Comparison of ENCODE assay signal across 7 cellular contexts in the genomic region with DNA sequence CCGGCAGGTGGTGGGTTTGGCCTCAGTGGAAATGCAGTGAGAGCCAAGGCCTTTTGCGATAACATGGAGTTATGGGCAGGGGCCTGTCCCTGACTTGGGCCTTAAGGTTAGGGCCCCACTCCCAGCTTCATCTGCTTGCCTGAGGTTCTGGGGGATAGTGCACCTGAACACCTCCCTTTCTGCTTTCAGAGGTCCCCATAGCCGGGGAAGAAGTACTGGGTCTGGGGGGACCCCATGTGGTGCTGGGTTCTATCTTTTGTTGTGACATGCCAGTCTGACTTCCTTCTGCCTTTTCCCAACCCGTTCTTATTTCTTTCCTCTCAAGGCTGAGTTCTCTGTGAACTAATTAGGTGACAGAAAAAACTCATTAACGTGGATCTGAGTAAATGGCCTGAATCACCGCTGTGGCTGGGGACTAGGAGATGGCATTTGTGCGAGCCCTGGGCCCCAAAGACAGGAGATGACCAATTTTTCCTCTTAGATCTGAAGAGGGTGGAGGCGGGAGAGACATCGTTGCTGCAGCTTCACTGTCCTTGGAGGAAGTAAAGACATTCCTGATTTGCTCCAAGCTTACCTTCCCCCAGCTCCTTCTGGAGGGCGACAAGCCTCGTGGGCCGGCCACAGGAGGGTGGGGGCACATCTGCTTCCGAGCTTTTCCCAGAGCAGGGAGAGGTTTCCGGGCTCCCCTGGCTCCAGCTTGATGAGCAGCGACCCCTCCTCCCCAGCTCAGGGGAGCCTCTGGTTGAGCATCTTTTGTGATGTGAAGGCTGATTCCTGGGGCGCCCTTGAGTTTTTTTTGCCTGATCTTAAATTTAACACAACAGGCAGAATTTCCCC. TPM values are rescaled to one million over a fixed set of nuclear protein-coding genes. Genes with fewer than 3 reads are reported as not detected.
A peak's percentile ranks its signal among the peaks of the same experiment; 100 is the strongest.
DNase-seq lines count a peak whose midpoint lies in the region; ATAC-seq and TF ChIP-seq lines count a peak whose summit lies in the region.

No MANE protein-coding gene starts in this region.

- no peaks in the 10 kb centered on the region for H3K36me3 ChIP-seq in GM23248 (ENCODE audit: low read depth)
- peaks cover 17% of the 10 kb centered on the region for H3K36me3 ChIP-seq in SJCRH30
- H3K36me3 ChIP-seq in fibroblast of lung (ENCODE audit: control insufficient read depth, insufficient read depth, low read length) = no peaks in the 10 kb centered on the region
- H3K36me3 ChIP-seq in psoas muscle (ENCODE audit: insufficient read depth in 1 of 2, low read depth in 1 of 2) = peaks cover 0 to 8% of the 10 kb centered on the region in 2 donors

- WGBS in GM23248 (ENCODE audit: low coverage in 1 of 2, low lambda C conversion rate in 2 of 2, missing lambda C conversion rate in 2 of 2), 2 experiments = 5 to 9% methylated on average over 16 of the region's 16 CpGs
- 50 to 64% (median 54%) methylated on average over 16 of the region's 16 CpGs for WGBS in psoas muscle, 3 donors

- H3K9me2 ChIP-seq in GM23248 (ENCODE audit: insufficient read depth) = no peaks in the 10 kb centered on the region

- H3K27me3 ChIP-seq in GM23248 (replicated peaks; ENCODE audit: insufficient read depth) (no peaks in the 10 kb centered on the region), SJCRH30 (no peaks in the 10 kb centered on the region), fibroblast of lung (ENCODE audit: control insufficient read depth, insufficient read depth, low read length) (no peaks in the 10 kb centered on the region), psoas muscle (ENCODE audit: insufficient read depth in 3 of 3, low read length in 2 of 3) (no peaks in the 10 kb centered on the region)

- in situ Hi-C loops in GM23248 (cut with MboI) = no loop called here

- H3K4me3 ChIP-seq in GM23248 = peak overlapping the region; percentile 87
- H3K4me3 ChIP-seq in SJCRH30 = peak overlapping the region; percentile 96
- peak overlapping the region; percentile 61 to 96 (median 81) for H3K4me3 ChIP-seq in fibroblast of lung (replicated peaks in 1 of 4; ENCODE audit: control extremely low read depth in 1 of 4, insufficient read depth in 1 of 4, low read depth in 3 of 4, low read length in 4 of 4)
- H3K4me3 ChIP-seq in psoas muscle = peak overlapping the region; percentile 86

- H3K27ac ChIP-seq in GM23248 = peak overlapping the region; percentile 95
- H3K27ac ChIP-seq in SJCRH30 = peak overlapping the region; percentile 66
- H3K27ac ChIP-seq in fibroblast of lung (ENCODE audit: insufficient read depth, low read length) = peak overlapping the region; percentile 88
- peak overlapping the region; percentile 84 for H3K27ac ChIP-seq in psoas muscle

- peak overlapping the region; percentile 92 for H3K9ac ChIP-seq in GM23248
- peak overlapping the region; percentile 83 for H3K9ac ChIP-seq in fibroblast of lung (ENCODE audit: insufficient read depth, low read length)

- H3F3A ChIP-seq in GM23248 (ENCODE audit: insufficient read depth) = peaks cover 37% of the 10 kb centered on the region

- intact Hi-C loops in psoas muscle (cut with DNase I) = loop anchor here in 1 of 2 donors (2.0 kb wide), 1 partner anchor 23 kb away; no protein-coding TSS in a partner anchor

- TF ChIP-seq CTCF in fibroblast of lung (conservative IDR thresholded peaks at IDR 0.05 in 1 of 2, IDR thresholded peaks at IDR 0.05 in 1 of 2; ENCODE audit: low read depth in 1 of 2, low read length in 2 of 2) (no peak), psoas muscle (IDR thresholded peaks at IDR 0.05) (no peak)

- H3K4me2 ChIP-seq in GM23248 (ENCODE audit: unreplicated experiment) (peak overlapping the region; percentile 94), fibroblast of lung (ENCODE audit: extremely low read depth, insufficient read depth, low read length) (peak overlapping the region; percentile 96)

- H3K9me3 ChIP-seq in GM23248 (ENCODE audit: low read depth) = no peaks in the 10 kb centered on the region
- no peaks in the 10 kb centered on the region for H3K9me3 ChIP-seq in SJCRH30 (replicated peaks)
- H3K9me3 ChIP-seq in fibroblast of lung (ENCODE audit: control insufficient read depth, insufficient read depth, low read depth, low read length) = no peaks in the 10 kb centered on the region
- H3K9me3 ChIP-seq in psoas muscle = no peaks in the 10 kb centered on the region

- H4K20me1 ChIP-seq in GM23248 (ENCODE audit: insufficient read depth) = no peaks in the 10 kb centered on the region; the same call in 1 of the 2 replicates
- H4K20me1 ChIP-seq in fibroblast of lung (ENCODE audit: control insufficient read depth, extremely low read depth, insufficient read depth, low read length) = no peaks in the 10 kb centered on the region

- ATAC-seq in psoas muscle (no peak), GM19455 (IDR thresholded peaks at IDR 0.05; ENCODE audit: unreplicated experiment) (no peak)

- DNase-seq in GM23248 (peak; percentile 75), SJCRH30 (peak in 1 of 2 experiments; percentile 24), fibroblast of lung (ENCODE audit: low read depth in 2 of 2) (peak; percentile 17 to 42), psoas muscle (peak in 1 of 2 donors; percentile 25), NCI-H1092 treated with DMSO at 0.1 percent for 48 hours (lab: John Stamatoyannopoulos, UW) (no peak), GM19238 (ENCODE audit: insufficient read length, low spot score) (no peak)

- H3K4me1 ChIP-seq in GM23248 (ENCODE audit: insufficient read depth) = peaks cover 23% of the 10 kb centered on the region
- peaks cover 31% of the 10 kb centered on the region for H3K4me1 ChIP-seq in SJCRH30
- H3K4me1 ChIP-seq in fibroblast of lung (ENCODE audit: control insufficient read depth, extremely low read depth, insufficient read depth, low read length) = peaks cover 21% of the 10 kb centered on the region
- H3K4me1 ChIP-seq in psoas muscle = peaks cover 30% of the 10 kb centered on the region

- H2AFZ ChIP-seq in GM23248 (peak overlapping the region; percentile 57), fibroblast of lung (ENCODE audit: low read length) (no peak overlapping the region)

- peaks cover 63% of the 10 kb centered on the region for H3K79me2 ChIP-seq in GM23248 (ENCODE audit: insufficient read depth)
- H3K79me2 ChIP-seq in fibroblast of lung (ENCODE audit: control insufficient read depth, insufficient read depth, low read length) = peaks cover 63% of the 10 kb centered on the region

RNA-seq across cellular contexts. Expression of a gene that starts 2.0 kb away (rescaled TPM):
- 37.8 and 43.3 TPM in 2 replicates for total RNA-seq in GM23248 (2014; rRNA removed; shearing (Covaris generic))
- polyA plus RNA-seq in GM23248 (2016; fragmentation: Nextera tagmentation; extraction: Ambion mirVana) = 10.3 and 10.5 TPM in 2 replicates
- 59.7 and 62.9 TPM in 2 replicates for total RNA-seq in SJCRH30 (2014; rRNA removed; shearing (Covaris generic))
- 34.2 and 44.9 TPM in 2 replicates for total RNA-seq in fibroblast of lung
- 32.9 and 33.5 TPM in 2 replicates for polyA plus RNA-seq in fibroblast of lung
- 38.7 and 42.1 TPM in 2 replicates for polyA plus RNA-seq in fibroblast of lung (2012)
- polyA minus RNA-seq in fibroblast of lung (ENCODE audit: low replicate concordance) = 84.7 and 88.4 TPM in 2 replicates
- 10 to 100 TPM; 39.3 to 52.2 (median 51.4) TPM for total RNA-seq in psoas muscle
- polyA plus RNA-seq in psoas muscle = 10 to 100 TPM; 38.4 to 75.3 (median 44.7) TPM

RNA-seq across cellular contexts. Expression of a gene that starts 4.9 kb away (rescaled TPM):
- total RNA-seq in GM23248 (2014; rRNA removed; shearing (Covaris generic)) = 33.6 and 43.3 TPM in 2 replicates
- 19.9 and 20.4 TPM in 2 replicates for polyA plus RNA-seq in GM23248 (2016; fragmentation: Nextera tagmentation; extraction: Ambion mirVana)
- total RNA-seq in SJCRH30 (2014; rRNA removed; shearing (Covaris generic)) = 43.5 and 44.2 TPM in 2 replicates
- total RNA-seq in fibroblast of lung = 14.1 and 20.3 TPM in 2 replicates
- 11.9 and 17.1 TPM in 2 replicates for polyA plus RNA-seq in fibroblast of lung
- 28.8 and 39.7 TPM in 2 replicates for polyA plus RNA-seq in fibroblast of lung (2012)
- 4.3 and 4.5 TPM in 2 replicates for polyA minus RNA-seq in fibroblast of lung (ENCODE audit: low replicate concordance)
- total RNA-seq in psoas muscle = 10 to 100 TPM; 41.7 to 55.5 (median 44.4) TPM
- 100 to 1,000 TPM in 1 of 3 donors, 10 to 100 TPM in 2; 76.9 to 121 (median 85.3) TPM for polyA plus RNA-seq in psoas muscle

RNA-seq across cellular contexts. Expression of a gene that starts 7.6 kb away (rescaled TPM):
- 141 and 145 TPM in 2 replicates for total RNA-seq in GM23248 (2014; rRNA removed; shearing (Covaris generic))
- polyA plus RNA-seq in GM23248 (2016; fragmentation: Nextera tagmentation; extraction: Ambion mirVana) (109 and 111 TPM in 2 replicates), fibroblast of lung (33.8 and 34.1 TPM in 2 replicates), psoas muscle (100 to 1,000 TPM; 132 to 194 (median 151) TPM)
- 62.2 and 92.8 TPM in 2 replicates for total RNA-seq in SJCRH30 (2014; rRNA removed; shearing (Covaris generic))
- total RNA-seq in fibroblast of lung (64.7 and 69.5 TPM in 2 replicates), psoas muscle (100 to 1,000 TPM in 3 of 4 donors, 10 to 100 TPM in 1; 87.1 to 126 (median 111) TPM)
- 51.1 and 54.7 TPM in 2 replicates for polyA plus RNA-seq in fibroblast of lung (2012)
- polyA minus RNA-seq in fibroblast of lung (ENCODE audit: low replicate concordance) = 95.5 and 104 TPM in 2 replicates

RNA-seq across cellular contexts. Expression of a gene that starts 28.8 kb away (rescaled TPM):
- total RNA-seq in GM23248 (2014; rRNA removed; shearing (Covaris generic)) = 80.3 and 94.6 TPM in 2 replicates
- polyA plus RNA-seq in GM23248 (2016; fragmentation: Nextera tagmentation; extraction: Ambion mirVana) (59.4 and 61.2 TPM in 2 replicates), fibroblast of lung (30.5 and 54.1 TPM in 2 replicates), psoas muscle (10 to 100 TPM; 26.9 to 39.8 (median 33.5) TPM)
- 129 and 132 TPM in 2 replicates for total RNA-seq in SJCRH30 (2014; rRNA removed; shearing (Covaris generic))
- total RNA-seq in fibroblast of lung (56.0 and 61.8 TPM in 2 replicates), psoas muscle (10 to 100 TPM; 26.5 to 36.0 (median 31.3) TPM)
- polyA plus RNA-seq in fibroblast of lung (2012) = 84.2 and 121 TPM in 2 replicates
- 141 and 175 TPM in 2 replicates for polyA minus RNA-seq in fibroblast of lung (ENCODE audit: low replicate concordance)

RNA-seq across cellular contexts. Expression of a gene that starts 30.5 kb away (rescaled TPM):
- 16.2 and 27.7 TPM in 2 replicates for total RNA-seq in GM23248 (2014; rRNA removed; shearing (Covaris generic))
- polyA plus RNA-seq in GM23248 (2016; fragmentation: Nextera tagmentation; extraction: Ambion mirVana) = 27.6 and 28.3 TPM in 2 replicates
- 34.3 and 39.2 TPM in 2 replicates for total RNA-seq in SJCRH30 (2014; rRNA removed; shearing (Covaris generic))
- total RNA-seq in fibroblast of lung = 25.9 and 27.7 TPM in 2 replicates
- polyA plus RNA-seq in fibroblast of lung = 15.1 and 24.7 TPM in 2 replicates
- polyA plus RNA-seq in fibroblast of lung (2012) = 11.6 and 21.9 TPM in 2 replicates
- polyA minus RNA-seq in fibroblast of lung (ENCODE audit: low replicate concordance) = 36.4 and 43.2 TPM in 2 replicates
- 1 to 10 TPM; 3.8 to 6.4 (median 5.4) TPM for total RNA-seq in psoas muscle
- polyA plus RNA-seq in psoas muscle = 10 to 100 TPM in 1 of 3 donors, 1 to 10 TPM in 2; 5.7 to 15.2 (median 6.2) TPM

Comparison
In these comparisons a context has a peak if more than half of its experiments do, and no peak if none do; other contexts are left out.
1. DNase-seq: peak in GM23248 (single experiment) and fibroblast of lung (2 of 2); none in NCI-H1092 treated with DMSO at 0.1 percent for 48 hours (single experiment) and GM19238 (single experiment).
2. Peak in every context shown above with its lines, with median percentiles within 50 percentile points of each other: H3K27ac ChIP-seq and H3K4me3 ChIP-seq.